Comparison of ENCODE assay signal across 15 cellular contexts in the genomic region with DNA sequence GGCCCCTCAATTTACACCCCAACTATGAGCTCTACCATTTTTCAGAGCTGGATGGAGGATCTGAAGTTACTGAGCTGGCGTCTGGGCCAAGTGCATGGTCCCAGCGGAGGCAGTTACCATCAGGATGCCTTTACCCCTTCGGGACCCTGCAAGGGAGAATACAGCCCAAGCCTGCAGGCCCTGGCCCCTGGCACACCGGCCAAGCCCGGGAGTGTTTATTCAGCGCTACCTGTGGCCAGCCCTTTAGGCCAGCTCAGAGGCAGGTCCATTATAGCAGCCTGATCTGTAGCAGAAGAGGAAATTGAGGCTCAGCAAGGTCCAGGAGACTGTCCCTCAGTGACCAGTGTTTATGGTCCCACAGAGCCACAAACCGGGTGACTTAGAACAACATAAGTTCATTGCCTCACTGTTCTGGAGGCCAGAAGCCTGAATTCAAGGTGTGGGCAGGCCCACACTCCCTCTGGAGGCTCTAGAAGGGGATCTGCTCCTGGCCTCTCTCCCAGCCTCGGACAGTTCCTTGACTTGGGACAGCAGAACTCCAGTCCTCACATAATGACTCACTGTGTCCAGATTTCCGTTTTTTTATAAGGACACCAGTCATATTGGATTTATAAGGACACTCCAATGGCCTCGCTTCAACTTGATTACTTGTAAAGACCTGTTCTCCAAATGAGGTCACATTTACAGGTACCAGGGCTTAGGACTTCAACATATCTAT. TPM values are rescaled to one million over a fixed set of nuclear protein-coding genes. Genes with fewer than 3 reads are reported as not detected.
DNase-seq lines count a peak whose midpoint lies in the region; ATAC-seq, FAIRE-seq and TF ChIP-seq lines count a peak whose summit lies in the region.
"Had no signal": no experiment of that assay in that cellular context is flagged by ENCODE, and none has a peak within 500 bp of the region (broad histone marks: within the 10 kb centered on the region; RNA-seq: fewer than 3 reads in every experiment).

No MANE protein-coding gene starts in this region.

- TF ChIP-seq EP300 in H1 (IDR thresholded peaks at IDR 0.05; ENCODE audit: borderline replicate concordance in 1 of 2, low read depth in 2 of 2, low read length in 2 of 2): no peak

- DNase-seq in RPMI7951 (ENCODE audit: low read depth) (peak; percentile 17), H1 (ENCODE audit: low read depth in 1 of 2, low spot score in 2 of 2) (no peak), osteoblast (ENCODE audit: insufficient read length, low spot score, missing footprints) (peak; percentile 60)
- DNase-seq in effector CD8-positive, alpha-beta T cell (lab: John Stamatoyannopoulos, UW): no peak
- no peak for DNase-seq in stimulated activated CD4-positive, alpha-beta T cell treated with anti-CD3 and anti-CD28 coated beads, Interleukin-4, amount 100 ng/mL, for 4 hours
- no peak for DNase-seq in natural killer cell treated with Interleukin-12 subunit alpha and Interleukin-12 subunit beta and Interleukin-15 and Interleukin-18, amount 100 ng/mL, for 72 hours (ENCODE audit: low spot score)
- DNase-seq: COR-L47, KBM-7, NCI-H1436 treated with DMSO at 0.1 percent for 48 hours, NCI-H2029 treated with DMSO at 0.1 percent for 48 hours, NCI-H2171 treated with DMSO at 0.1 percent for 48 hours, NCI-H748 treated with DMSO at 0.1 percent for 48 hours, OCI-M1 had no signal

- no peak overlapping the region for H2BK5ac ChIP-seq in H1 (ENCODE audit: low read depth, low read length)

- H3K18ac ChIP-seq in H1 (ENCODE audit: extremely low read depth, low read length): no peak overlapping the region; the same call in 1 of the 2 replicates

- no peak overlapping the region for H2BK120ac ChIP-seq in H1 (replicated peaks; ENCODE audit: low read depth, low read length)

- no peaks in the 10 kb centered on the region; the same call in 1 of the 2 replicates for H3K23me2 ChIP-seq in H1 (ENCODE audit: low read depth, low read length)

- no peak overlapping the region for H3K27ac ChIP-seq in H1 (ENCODE audit: low read depth, low read length)
- no peak overlapping the region for H3K27ac ChIP-seq in osteoblast (ENCODE audit: low read depth, low read length)
- peak overlapping the region; percentile 76 for H3K27ac ChIP-seq in temporal lobe (ENCODE audit: low read depth, low read length)

- H4K8ac ChIP-seq in H1 (ENCODE audit: extremely low read depth, insufficient read depth, low read length): no peak overlapping the region; the same call in 1 of the 2 replicates

- H3K4me2 ChIP-seq in H1 (ENCODE audit: insufficient read depth in 1 of 2, low read depth in 2 of 2, low read length in 2 of 2) (no peak overlapping the region), osteoblast (ENCODE audit: insufficient read depth, low read length) (no peak overlapping the region)

- no peak overlapping the region for H3K4me3 ChIP-seq in H1 (ENCODE audit: extremely low read depth in 1 of 4, insufficient read depth in 2 of 4, low read depth in 3 of 4, low read length in 4 of 4)
- H3K4me3 ChIP-seq in osteoblast (ENCODE audit: insufficient read depth, low read length): no peak overlapping the region

- no peak overlapping the region for H2AFZ ChIP-seq in H1 (ENCODE audit: low read length)
- no peak overlapping the region for H2AFZ ChIP-seq in osteoblast (ENCODE audit: low read length)

- no peak for ATAC-seq in natural killer cell treated with Interleukin-12 subunit alpha and Interleukin-12 subunit beta and Interleukin-15 and Interleukin-18, amount 100 ng/mL, for 72 hours
- ATAC-seq: HCT116 had no signal

- no peak overlapping the region for H3K14ac ChIP-seq in H1 (ENCODE audit: insufficient read length)

- no peaks in the 10 kb centered on the region for H3K27me3 ChIP-seq in H1 (replicated peaks in 1 of 4; ENCODE audit: control insufficient read depth in 3 of 4, extremely low read depth in 1 of 4, insufficient read depth in 3 of 4, low read length in 3 of 4)
- peaks cover 6% of the 10 kb centered on the region for H3K27me3 ChIP-seq in osteoblast (ENCODE audit: insufficient read depth, low read length)

- no peak overlapping the region for H2BK15ac ChIP-seq in H1 (ENCODE audit: low read length)

- H2BK12ac ChIP-seq in H1 (ENCODE audit: low read depth, low read length): 0 out of 2 replicates have a peak overlapping the region, but pooled peaks have one; percentile 50

- H3K56ac ChIP-seq in H1 (replicated peaks; ENCODE audit: insufficient read length, low read depth, low read length): no peak overlapping the region

- H3K27me3 Mint-ChIP-seq in natural killer cell treated with Interleukin-12 subunit alpha and Interleukin-12 subunit beta and Interleukin-15 and Interleukin-18, amount 100 ng/mL, for 72 hours: peaks cover 2 to 8% of the 10 kb centered on the region in 2 donors

- H3K79me2 ChIP-seq in H1 (ENCODE audit: control insufficient read depth in 1 of 2, insufficient read depth in 2 of 2, low read length in 2 of 2): no peaks in the 10 kb centered on the region
- H3K79me2 ChIP-seq in osteoblast (ENCODE audit: insufficient read depth, low read length): no peaks in the 10 kb centered on the region

- no peak for FAIRE-seq in H1 (lab: Jason Lieb, UNC)

- H3K4me1 Mint-ChIP-seq in natural killer cell treated with Interleukin-12 subunit alpha and Interleukin-12 subunit beta and Interleukin-15 and Interleukin-18, amount 100 ng/mL, for 72 hours (ENCODE audit: low read depth in 2 of 2): no peaks in the 10 kb centered on the region

- no peaks in the 10 kb centered on the region for H3K9me3 Mint-ChIP-seq in natural killer cell treated with Interleukin-12 subunit alpha and Interleukin-12 subunit beta and Interleukin-15 and Interleukin-18, amount 100 ng/mL, for 72 hours

- CTCF ChIA-PET in H1 (lab: Charles Lee; ENCODE audit: partially characterized antibody): no interaction called here

- TF ChIP-seq POLR2A in H1 (IDR thresholded peaks at IDR 0.05; ENCODE audit: control extremely low read depth in 1 of 2, low read depth in 2 of 2, low read length in 2 of 2): no peak

- no peak overlapping the region for H3K4me3 Mint-ChIP-seq in natural killer cell treated with Interleukin-12 subunit alpha and Interleukin-12 subunit beta and Interleukin-15 and Interleukin-18, amount 100 ng/mL, for 72 hours

- H4K5ac ChIP-seq in H1 (ENCODE audit: insufficient read length, low read depth, low read length): no peak overlapping the region

- H3K23ac ChIP-seq in H1 (ENCODE audit: insufficient read length): no peak overlapping the region

- no peak overlapping the region for H2AK5ac ChIP-seq in H1 (ENCODE audit: low read depth, low read length)

- no peak for TF ChIP-seq RAD21 in H1 (IDR thresholded peaks at IDR 0.05 in 1 of 2, conservative IDR thresholded peaks at IDR 0.05 in 1 of 2; ENCODE audit: low read depth in 2 of 2, low read length in 2 of 2)

- H3K36me3 Mint-ChIP-seq in natural killer cell treated with Interleukin-12 subunit alpha and Interleukin-12 subunit beta and Interleukin-15 and Interleukin-18, amount 100 ng/mL, for 72 hours: no peaks in the 10 kb centered on the region

- TF ChIP-seq CTCF in H1 (IDR thresholded peaks at IDR 0.05; ENCODE audit: control extremely low read depth in 1 of 3, insufficient read depth in 1 of 3, low read depth in 1 of 3, low read length in 3 of 3) (no peak), osteoblast (IDR thresholded peaks at IDR 0.05; ENCODE audit: extremely low read depth, low read depth, low read length) (no peak)

- H4K91ac ChIP-seq in H1 (replicated peaks; ENCODE audit: insufficient read length, low read length): no peak overlapping the region

- no peak overlapping the region for H3K9ac ChIP-seq in H1 (replicated peaks in 1 of 4; ENCODE audit: extremely low read depth in 1 of 4, low read depth in 3 of 4, low read length in 3 of 4)

- no peak overlapping the region for H3K4ac ChIP-seq in H1 (replicated peaks; ENCODE audit: insufficient read length, low read depth, low read length)

- POLR2A ChIA-PET in H1 (lab: Charles Lee; ENCODE audit: partially characterized antibody): no interaction called here

- H4K20me1 ChIP-seq in H1 (replicated peaks in 1 of 2; ENCODE audit: control insufficient read depth in 1 of 2, insufficient read depth in 2 of 2, low read length in 2 of 2) (no peaks in the 10 kb centered on the region), osteoblast (ENCODE audit: insufficient read depth, low read length) (no peaks in the 10 kb centered on the region)

- H3K36me3 ChIP-seq in H1 (ENCODE audit: control insufficient read depth in 2 of 4, insufficient read depth in 4 of 4, low read length in 3 of 4) (no peaks in the 10 kb centered on the region), osteoblast (ENCODE audit: insufficient read depth, low read length) (no peaks in the 10 kb centered on the region)

- no peak overlapping the region for H2BK20ac ChIP-seq in H1 (ENCODE audit: low read length)

- H3K4me1 ChIP-seq in H1 (replicated peaks in 1 of 4; ENCODE audit: control insufficient read depth in 3 of 4, insufficient read depth in 4 of 4, low read length in 3 of 4) (peaks cover 12 to 23% (median 18%) of the 10 kb centered on the region in 4 experiments), osteoblast (ENCODE audit: insufficient read depth, low read length) (no peaks in the 10 kb centered on the region)

- H3K27ac Mint-ChIP-seq in natural killer cell treated with Interleukin-12 subunit alpha and Interleukin-12 subunit beta and Interleukin-15 and Interleukin-18, amount 100 ng/mL, for 72 hours: no peak overlapping the region

- whole genome bisulfite sequencing in H1 (ENCODE audit: extremely low coverage in 1 of 2, insufficient coverage in 1 of 2, insufficient read length in 1 of 2, insufficient replicate concordance in 2 of 2, low coverage in 1 of 2, low lambda C conversion rate in 2 of 2, missing lambda C conversion rate in 1 of 2), 2 experiments: 80% methylated on average over 10 of the region's 10 CpGs; no CpG with 5 or more reads in 1 of the 2 experiments

- H3K79me1 ChIP-seq in H1 (ENCODE audit: low read depth, low read length): no peaks in the 10 kb centered on the region

- no peaks in the 10 kb centered on the region for H3K9me3 ChIP-seq in H1 (ENCODE audit: insufficient read depth in 2 of 2, low read depth in 1 of 2, low read length in 1 of 2)
- H3K9me3 ChIP-seq in osteoblast (ENCODE audit: low read depth, low read length): no peaks in the 10 kb centered on the region

RNA-seq across cellular contexts. Expression of gene SEC14L5, which starts 8.8 kb away (rescaled TPM):
- not detected in 2 replicates for total RNA-seq in RPMI7951 (2014; rRNA removed; shearing (Covaris generic))
- 3.0 and 3.2 TPM in 2 replicates for total RNA-seq in H1 (2021; fragmentation: NEBNext Ultra II Directional; extraction: Animal tissue kit (Norgen Biotek cat#: 25700))
- polyA plus RNA-seq in H1 (2011; rRNA removed): 1.9 and 2.1 TPM in 2 replicates
- polyA plus RNA-seq in H1 (2011; cell fraction: cytosol; rRNA removed): 2.1 TPM
- polyA plus RNA-seq in H1 (2011; cell fraction: nucleus; rRNA removed): 2.7 TPM
- polyA plus RNA-seq in H1 (2012, experiment 1 of 2): 1.9 to 2.9 TPM (median 2.3 TPM) in 4 replicates
- polyA plus RNA-seq in H1 (2012, experiment 2 of 2): 1.6 TPM
- 1.1 TPM for polyA plus RNA-seq in H1 (2013, experiment 1 of 2)
- 0.99 TPM for polyA plus RNA-seq in H1 (2013, experiment 2 of 2)
- 4.0 and 5.8 TPM in 2 replicates for polyA minus RNA-seq in H1 (2011; rRNA and poly(A)+ RNA removed)
- 1.7 TPM for polyA minus RNA-seq in H1 (2011; cell fraction: cytosol; rRNA and poly(A)+ RNA removed)
- polyA minus RNA-seq in H1 (2011; cell fraction: nucleus; rRNA and poly(A)+ RNA removed): 2.9 TPM
- total RNA-seq in osteoblast (under 0.01 and 0.29 TPM in 2 replicates), temporal lobe (0.49 TPM)
- not detected for total RNA-seq in natural killer cell treated with Interleukin-12 subunit alpha and Interleukin-12 subunit beta and Interleukin-15 and Interleukin-18, amount 100 ng/mL, for 72 hours

RNA-seq across cellular contexts. Expression of gene PPL, which starts 29.9 kb away (rescaled TPM):
- 0.12 and 0.20 TPM in 2 replicates for total RNA-seq in RPMI7951 (2014; rRNA removed; shearing (Covaris generic))
- 28.8 and 29.5 TPM in 2 replicates for total RNA-seq in H1 (2021; fragmentation: NEBNext Ultra II Directional; extraction: Animal tissue kit (Norgen Biotek cat#: 25700))
- 11.3 and 15.8 TPM in 2 replicates for polyA plus RNA-seq in H1 (2011; rRNA removed)
- polyA plus RNA-seq in H1 (2011; cell fraction: cytosol; rRNA removed): 13.7 TPM
- polyA plus RNA-seq in H1 (2011; cell fraction: nucleus; rRNA removed): 46.9 TPM
- polyA plus RNA-seq in H1 (2012, experiment 1 of 2): 16.5 to 27.4 TPM (median 22.8 TPM) in 4 replicates
- polyA plus RNA-seq in H1 (2012, experiment 2 of 2): 5.2 TPM
- polyA plus RNA-seq in H1 (2013, experiment 1 of 2): 16.4 TPM
- polyA plus RNA-seq in H1 (2013, experiment 2 of 2): 15.4 TPM
- 21.5 and 22.3 TPM in 2 replicates for polyA minus RNA-seq in H1 (2011; rRNA and poly(A)+ RNA removed)
- 15.9 TPM for polyA minus RNA-seq in H1 (2011; cell fraction: cytosol; rRNA and poly(A)+ RNA removed)
- 21.8 TPM for polyA minus RNA-seq in H1 (2011; cell fraction: nucleus; rRNA and poly(A)+ RNA removed)
- total RNA-seq in osteoblast: 24.2 and 27.1 TPM in 2 replicates
- 0.49 TPM for total RNA-seq in temporal lobe
- not detected for total RNA-seq in natural killer cell treated with Interleukin-12 subunit alpha and Interleukin-12 subunit beta and Interleukin-15 and Interleukin-18, amount 100 ng/mL, for 72 hours

Comparison
In these comparisons a context has a peak if more than half of its experiments do, and no peak if none do; other contexts are left out.
1. DNase-seq: peak in RPMI7951 (single experiment) and osteoblast (single experiment); none in H1 (0 of 2), effector CD8-positive, alpha-beta T cell (single experiment), stimulated activated CD4-positive, alpha-beta T cell treated with anti-CD3 and anti-CD28 coated beads, Interleukin-4, amount 100 ng/mL, for 4 hours (0 of 2) and natural killer cell treated with Interleukin-12 subunit alpha and Interleukin-12 subunit beta and Interleukin-15 and Interleukin-18, amount 100 ng/mL, for 72 hours (single experiment).
2. RNA of gene PPL, which starts 29.9 kb away (total RNA-seq): 28.8 to 29.5 TPM in H1 and 24.2 to 27.1 TPM in osteoblast; 0.49 TPM in temporal lobe (single experiment), 0.12 to 0.20 TPM in RPMI7951 and not detected in natural killer cell treated with Interleukin-12 subunit alpha and Interleukin-12 subunit beta and Interleukin-15 and Interleukin-18, amount 100 ng/mL, for 72 hours; every median in the first group is over 10 times any median in the second.